In the genomic region with DNA sequence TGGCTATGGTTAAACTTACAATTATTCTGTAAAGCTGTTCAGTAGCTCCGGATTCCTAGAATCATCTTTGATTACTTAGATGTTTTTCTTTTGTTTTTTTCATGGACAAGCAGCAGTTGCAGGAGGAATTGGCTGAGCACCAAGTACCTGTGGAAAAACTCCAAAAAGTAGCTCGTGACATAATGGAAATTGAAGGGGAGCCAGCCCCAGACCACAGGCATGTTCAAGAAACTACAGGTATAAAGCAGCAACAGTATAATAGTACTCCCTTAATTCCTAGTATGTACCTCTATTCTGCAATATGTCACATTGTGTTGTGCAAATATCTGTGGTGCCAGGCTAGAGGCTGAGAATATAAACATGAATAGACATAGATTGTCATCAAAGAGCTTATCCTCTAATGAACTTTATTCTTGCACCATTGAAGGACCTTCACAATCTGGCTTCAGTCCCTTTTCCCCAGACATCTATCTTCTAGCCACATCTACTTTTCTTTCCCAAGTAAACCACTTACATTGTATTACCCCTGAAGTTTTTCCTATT, we compare ENCODE assay signal across 21 cellular contexts.
DNase-seq lines count a peak whose midpoint lies in the region; ATAC-seq and TF ChIP-seq lines count a peak whose summit lies in the region.
"Had no signal": no experiment of that assay in that cellular context is flagged by ENCODE, and none has a peak within 500 bp of the region (broad histone marks: within the 10 kb centered on the region; RNA-seq: fewer than 3 reads in every experiment).

No MANE protein-coding gene starts in this region.

- H3K4me3 Mint-ChIP-seq in activated T-cell treated with anti-CD3 and anti-CD28 coated beads, Interleukin-2, amount 50 U/mL, for 24 hours: no peak overlapping the region
- H3K4me3 Mint-ChIP-seq in stimulated activated naive B cell treated with anti-CD40 and anti-IgM and Interleukin-4, amounts not matched to agents 10 μg/mL and 1 μg/mL and 100 μg/mL, for 72 hours: no peak overlapping the region
- H3K4me3 Mint-ChIP-seq: T-cell had no signal

- no peak overlapping the region for H2AFZ ChIP-seq in smooth muscle cell (ENCODE audit: low read depth)

- H3K9ac ChIP-seq in smooth muscle cell (ENCODE audit: low read depth): no peak overlapping the region

- peaks cover 91% of the 10 kb centered on the region for H3K36me3 Mint-ChIP-seq in activated T-cell treated with anti-CD3 and anti-CD28 coated beads, Interleukin-2, amount 50 U/mL, for 24 hours (ENCODE audit: low read depth)
- H3K36me3 Mint-ChIP-seq in stimulated activated naive B cell treated with anti-CD40 and anti-IgM and Interleukin-4, amounts not matched to agents 10 μg/mL and 1 μg/mL and 100 μg/mL, for 72 hours: peaks cover 34 to 54% of the 10 kb centered on the region in 2 donors

- DNase-seq in activated T-cell treated with anti-CD3 and anti-CD28 coated beads, Interleukin-2, amount 50 U/mL, for 24 hours: no peak
- DNase-seq in activated T-cell treated with anti-CD3 and anti-CD28 coated beads, Interleukin-2, amount 50 U/mL, for 1 hour: no peak
- DNase-seq in adrenal gland: peak; percentile 26 to 67 (median 48)
- no peak for DNase-seq in esophagus muscularis mucosa (ENCODE audit: extremely low spot score)
- DNase-seq in stimulated activated naive B cell treated with anti-CD40 and anti-IgM and Interleukin-4, amounts not matched to agents 10 μg/mL and 1 μg/mL and 100 μg/mL, for 72 hours: no peak
- no peak for DNase-seq in smooth muscle cell (lab: John Stamatoyannopoulos, UW; ENCODE audit: unreplicated experiment)
- no peak for DNase-seq in erythroblast (lab: John Stamatoyannopoulos, UW)
- DNase-seq: activated CD8-positive, alpha-beta memory T cell treated with anti-CD3 and anti-CD28 coated beads, Interleukin-2, amount 50 U/mL, for 4 hours; activated effector memory CD4-positive, alpha-beta T cell treated with anti-CD3 and anti-CD28 coated beads, Interleukin-2, amount 50 U/mL, for 16 hours; amniotic stem cell; BE2C; Calu3; effector CD8-positive, alpha-beta T cell; left cardiac atrium; MG63; midbrain; NCI-H82; T-cell had no signal

- H3K4me3 ChIP-seq in adrenal gland (no peak overlapping the region), esophagus muscularis mucosa (no peak overlapping the region), smooth muscle cell (no peak overlapping the region)
- H3K4me3 ChIP-seq: A549, MG63 had no signal

- H3K4me2 ChIP-seq in smooth muscle cell: no peak overlapping the region
- H3K4me2 ChIP-seq: A549 had no signal

- no peaks in the 10 kb centered on the region for H3K27me3 Mint-ChIP-seq in activated T-cell treated with anti-CD3 and anti-CD28 coated beads, Interleukin-2, amount 50 U/mL, for 24 hours
- H3K27me3 Mint-ChIP-seq in stimulated activated naive B cell treated with anti-CD40 and anti-IgM and Interleukin-4, amounts not matched to agents 10 μg/mL and 1 μg/mL and 100 μg/mL, for 72 hours: no peaks in the 10 kb centered on the region
- H3K27me3 Mint-ChIP-seq: T-cell had no signal

- no peaks in the 10 kb centered on the region for H3K9me3 Mint-ChIP-seq in activated T-cell treated with anti-CD3 and anti-CD28 coated beads, Interleukin-2, amount 50 U/mL, for 24 hours
- H3K9me3 Mint-ChIP-seq in stimulated activated naive B cell treated with anti-CD40 and anti-IgM and Interleukin-4, amounts not matched to agents 10 μg/mL and 1 μg/mL and 100 μg/mL, for 72 hours: no peaks in the 10 kb centered on the region
- H3K9me3 Mint-ChIP-seq: T-cell had no signal

- no peak for TF ChIP-seq EP300 in esophagus muscularis mucosa (IDR thresholded peaks at IDR 0.05)

- TF ChIP-seq POLR2A in adrenal gland (IDR thresholded peaks at IDR 0.05) (no peak), esophagus muscularis mucosa (IDR thresholded peaks at IDR 0.05; ENCODE audit: low read depth) (no peak), erythroblast (IDR thresholded peaks at IDR 0.05; ENCODE audit: low read length) (no peak)

- no peaks in the 10 kb centered on the region for H3K4me1 Mint-ChIP-seq in activated T-cell treated with anti-CD3 and anti-CD28 coated beads, Interleukin-2, amount 50 U/mL, for 24 hours (ENCODE audit: low read depth)
- H3K4me1 Mint-ChIP-seq in stimulated activated naive B cell treated with anti-CD40 and anti-IgM and Interleukin-4, amounts not matched to agents 10 μg/mL and 1 μg/mL and 100 μg/mL, for 72 hours: no peaks in the 10 kb centered on the region
- H3K4me1 Mint-ChIP-seq: T-cell had no signal

- H3K27me3 ChIP-seq in adrenal gland: no peaks in the 10 kb centered on the region
- no peaks in the 10 kb centered on the region for H3K27me3 ChIP-seq in esophagus muscularis mucosa
- no peaks in the 10 kb centered on the region for H3K27me3 ChIP-seq in smooth muscle cell (ENCODE audit: low read depth)
- H3K27me3 ChIP-seq: BE2C, MG63 had no signal

- H3K79me2 ChIP-seq in smooth muscle cell (ENCODE audit: low read depth): peaks cover 2% of the 10 kb centered on the region

- ATAC-seq in stimulated activated naive B cell treated with anti-CD40 and anti-IgM and Interleukin-4, amounts not matched to agents 10 μg/mL and 1 μg/mL and 100 μg/mL, for 72 hours (replicated peaks): no peak
- no peak for ATAC-seq in GM21723 (IDR thresholded peaks at IDR 0.05; ENCODE audit: unreplicated experiment)
- ATAC-seq: A549, left cardiac atrium, T-cell had no signal

- peaks cover 3% of the 10 kb centered on the region for H4K20me1 ChIP-seq in smooth muscle cell (ENCODE audit: low read depth)

- H3K36me3 ChIP-seq in adrenal gland (replicated peaks in 1 of 2): peaks cover 0 to 91% of the 10 kb centered on the region in 2 donors
- peaks cover 50 to 97% (median 89%) of the 10 kb centered on the region in 4 donors for H3K36me3 ChIP-seq in esophagus muscularis mucosa
- peaks cover 51% of the 10 kb centered on the region for H3K36me3 ChIP-seq in smooth muscle cell (ENCODE audit: low read depth)
- H3K36me3 ChIP-seq: BE2C had no signal

- H3K4me1 ChIP-seq in adrenal gland (replicated peaks in 1 of 2) (peaks cover 9 to 12% of the 10 kb centered on the region in 2 donors), esophagus muscularis mucosa (peaks cover 5 to 18% (median 17%) of the 10 kb centered on the region in 4 donors), smooth muscle cell (ENCODE audit: low read depth) (no peaks in the 10 kb centered on the region)
- H3K4me1 ChIP-seq: A549, BE2C had no signal

- H3F3A ChIP-seq in smooth muscle cell (ENCODE audit: low read depth): no peaks in the 10 kb centered on the region

- H3K27ac Mint-ChIP-seq in activated T-cell treated with anti-CD3 and anti-CD28 coated beads, Interleukin-2, amount 50 U/mL, for 24 hours: peak overlapping the region; percentile 54
- H3K27ac Mint-ChIP-seq in stimulated activated naive B cell treated with anti-CD40 and anti-IgM and Interleukin-4, amounts not matched to agents 10 μg/mL and 1 μg/mL and 100 μg/mL, for 72 hours: peak overlapping the region; percentile 51

- 18 to 33% (median 30%) methylated on average over 2 of the region's 2 CpGs for WGBS in adrenal gland, 4 donors
- WGBS in esophagus muscularis mucosa: 32% methylated on average over 2 of the region's 2 CpGs
- 97% methylated on average over 2 of the region's 2 CpGs for WGBS in smooth muscle cell (ENCODE audit: low lambda C conversion rate)

- intact Hi-C loops in adrenal gland (cut with DNase I): no loop called here
- intact Hi-C loops in esophagus muscularis mucosa (cut with DNase I): loop anchor here (10.0 kb wide), 1 partner anchor 56 kb away; no protein-coding TSS in a partner anchor

- H3K27ac ChIP-seq in adrenal gland (peak overlapping the region in 3 of 5 donors; percentile 16 to 58 (median 56)), esophagus muscularis mucosa (replicated peaks in 1 of 4) (peak overlapping the region in 3 of 4 donors; percentile 1 to 60 (median 46)), smooth muscle cell (ENCODE audit: low read depth) (no peak overlapping the region)
- H3K27ac ChIP-seq: A549, HL-60 had no signal

- TF ChIP-seq CTCF in adrenal gland (IDR thresholded peaks at IDR 0.05): no peak
- no peak for TF ChIP-seq CTCF in esophagus muscularis mucosa (IDR thresholded peaks at IDR 0.05)
- no peak for TF ChIP-seq CTCF in smooth muscle cell (IDR thresholded peaks at IDR 0.05; ENCODE audit: borderline replicate concordance, insufficient read depth, poor library complexity, severe bottlenecking)

- no peaks in the 10 kb centered on the region for H3K9me3 ChIP-seq in adrenal gland (replicated peaks in 1 of 3)
- H3K9me3 ChIP-seq in esophagus muscularis mucosa: no peaks in the 10 kb centered on the region
- no peaks in the 10 kb centered on the region for H3K9me3 ChIP-seq in smooth muscle cell (replicated peaks; ENCODE audit: low read depth)
- H3K9me3 ChIP-seq: A549, BE2C, MG63 had no signal

Comparison
In these comparisons a context has a peak if more than half of its experiments do, and no peak if none do; other contexts are left out.
1. DNase-seq: peak in adrenal gland (7 of 7); none in activated T-cell treated with anti-CD3 and anti-CD28 coated beads, Interleukin-2, amount 50 U/mL, for 24 hours (single experiment), activated T-cell treated with anti-CD3 and anti-CD28 coated beads, Interleukin-2, amount 50 U/mL, for 1 hour (single experiment), esophagus muscularis mucosa (single experiment), stimulated activated naive B cell treated with anti-CD40 and anti-IgM and Interleukin-4, amounts not matched to agents 10 μg/mL and 1 μg/mL and 100 μg/mL, for 72 hours (single experiment), smooth muscle cell (single experiment) and erythroblast (0 of 2).